ENCODE assay signal across 2 cellular contexts in the genomic region with DNA sequence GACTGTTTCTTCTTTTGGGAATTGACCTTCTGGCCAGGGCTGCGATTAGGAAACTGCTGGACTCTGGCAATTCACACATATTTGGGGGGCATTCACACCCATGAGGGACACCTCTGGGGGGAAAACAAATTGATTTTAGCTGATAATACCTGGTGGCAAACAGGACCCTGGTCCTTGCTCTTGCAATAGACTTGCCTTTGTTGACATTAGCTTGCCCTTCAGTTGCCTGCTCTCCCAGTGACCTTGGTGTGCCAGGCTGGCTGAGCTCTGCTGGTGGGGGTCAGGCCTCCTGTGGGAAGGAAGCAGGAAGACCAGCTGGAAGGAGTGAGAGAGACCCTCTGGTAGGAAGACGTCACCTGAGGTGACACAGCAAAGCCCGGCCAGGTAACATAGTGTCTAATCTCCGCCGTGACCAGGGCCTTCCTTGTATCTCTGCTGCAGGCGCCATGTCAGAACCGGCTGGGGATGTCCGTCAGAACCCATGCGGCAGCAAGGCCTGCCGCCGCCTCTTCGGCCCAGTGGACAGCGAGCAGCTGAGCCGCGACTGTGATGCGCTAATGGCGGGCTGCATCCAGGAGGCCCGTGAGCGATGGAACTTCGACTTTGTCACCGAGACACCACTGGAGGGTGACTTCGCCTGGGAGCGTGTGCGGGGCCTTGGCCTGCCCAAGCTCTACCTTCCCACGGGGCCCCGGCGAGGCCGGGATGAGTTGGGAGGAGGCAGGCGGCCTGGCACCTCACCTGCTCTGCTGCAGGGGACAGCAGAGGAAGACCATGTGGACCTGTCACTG.
A peak's percentile ranks its signal among the peaks of the same experiment; 100 is the strongest.
TF ChIP-seq lines count a peak whose summit lies in the region.

No MANE protein-coding gene starts in this region.

TF ChIP-seq in WTC11, 78 proteins besides CTCF, POLR2A, EP300 and RAD21 (continued from another document):
- TF ChIP-seq E2F4 (CRISPR knock-in tag; IDR thresholded peaks at IDR 0.05; ENCODE audit: borderline replicate concordance, low read depth) = no peak

TF ChIP-seq in liver, 16 proteins besides CTCF, POLR2A, EP300 and RAD21 (continued from another document):
- TF ChIP-seq REST (IDR thresholded peaks at IDR 0.05) (peak; percentile 45), NR2F2 (IDR thresholded peaks at IDR 0.05) (peak; percentile 57), FOXA2 (IDR thresholded peaks at IDR 0.05) (peak; percentile 98), TAF1 (conservative IDR thresholded peaks at IDR 0.05) (no peak)
- TF ChIP-seq, protein P1, sequence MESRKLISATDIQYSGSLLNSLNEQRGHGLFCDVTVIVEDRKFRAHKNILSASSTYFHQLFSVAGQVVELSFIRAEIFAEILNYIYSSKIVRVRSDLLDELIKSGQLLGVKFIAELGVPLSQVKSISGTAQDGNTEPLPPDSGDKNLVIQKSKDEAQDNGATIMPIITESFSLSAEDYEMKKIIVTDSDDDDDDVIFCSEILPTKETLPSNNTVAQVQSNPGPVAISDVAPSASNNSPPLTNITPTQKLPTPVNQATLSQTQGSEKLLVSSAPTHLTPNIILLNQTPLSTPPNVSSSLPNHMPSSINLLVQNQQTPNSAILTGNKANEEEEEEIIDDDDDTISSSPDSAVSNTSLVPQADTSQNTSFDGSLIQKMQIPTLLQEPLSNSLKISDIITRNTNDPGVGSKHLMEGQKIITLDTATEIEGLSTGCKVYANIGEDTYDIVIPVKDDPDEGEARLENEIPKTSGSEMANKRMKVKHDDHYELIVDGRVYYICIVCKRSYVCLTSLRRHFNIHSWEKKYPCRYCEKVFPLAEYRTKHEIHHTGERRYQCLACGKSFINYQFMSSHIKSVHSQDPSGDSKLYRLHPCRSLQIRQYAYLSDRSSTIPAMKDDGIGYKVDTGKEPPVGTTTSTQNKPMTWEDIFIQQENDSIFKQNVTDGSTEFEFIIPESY (IDR thresholded peaks at IDR 0.05) = peak; percentile 90
